8 cellular contexts compared by ENCODE assay signal in the genomic region with DNA sequence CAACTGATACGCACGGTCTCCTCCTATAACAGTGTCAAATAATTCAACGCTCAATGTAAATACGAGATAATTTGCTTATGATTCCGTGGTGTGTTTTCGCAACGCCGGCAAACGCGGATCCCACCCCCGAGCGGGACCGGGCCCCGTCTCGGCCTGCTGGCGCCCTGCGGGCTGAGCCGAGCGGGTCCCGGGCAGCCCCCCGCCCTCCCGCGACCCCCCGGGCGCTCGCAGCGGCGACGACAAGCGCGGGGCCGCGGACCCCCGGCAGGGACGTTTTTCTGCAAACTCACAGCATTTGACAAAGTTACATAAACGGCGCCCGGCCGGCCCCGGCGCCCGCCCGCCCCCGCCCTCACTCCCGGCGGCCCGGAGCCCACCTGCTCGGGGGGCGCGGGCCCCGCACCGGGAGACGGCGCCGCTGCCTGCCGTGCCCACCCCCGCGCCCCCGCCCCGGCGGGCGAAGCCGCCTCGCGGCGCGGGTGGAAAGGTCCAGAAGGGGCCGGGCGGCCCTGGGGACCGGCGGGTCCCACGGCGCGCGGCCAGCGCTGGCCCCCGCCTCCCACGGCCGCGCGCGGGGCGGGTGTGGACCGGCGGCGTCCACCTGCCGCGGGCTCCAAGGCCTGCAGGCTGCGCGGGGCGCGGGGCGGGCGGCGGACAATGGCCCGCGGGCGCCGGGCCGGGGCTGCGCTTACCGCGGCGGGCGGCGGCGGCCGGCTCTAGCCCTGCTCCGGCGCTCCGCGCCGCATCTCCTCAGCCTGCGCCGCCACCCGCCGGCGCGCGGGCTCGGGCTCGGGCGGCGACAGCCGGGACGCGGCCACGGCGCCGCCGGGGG. TPM values are rescaled to one million over a fixed set of nuclear protein-coding genes. Genes with fewer than 3 reads are reported as not detected.
DNase-seq lines count a peak whose midpoint lies in the region; ATAC-seq and TF ChIP-seq lines count a peak whose summit lies in the region.

No MANE protein-coding gene starts in this region.

- H3K9me3 ChIP-seq in SJSA1 (replicated peaks) (no peaks in the 10 kb centered on the region), neural progenitor cell (ENCODE audit: low read depth) (no peaks in the 10 kb centered on the region)

- no peaks in the 10 kb centered on the region for H3K9me3 Mint-ChIP-seq in CD14-positive monocyte
- H3K9me3 Mint-ChIP-seq in endothelial cell (ENCODE audit: unreplicated experiment), result no peaks in the 10 kb centered on the region
- peaks cover 7% of the 10 kb centered on the region for H3K9me3 Mint-ChIP-seq in neural progenitor cell

- H3K27ac Mint-ChIP-seq in CD14-positive monocyte (peak overlapping the region; percentile 82 to 97 (median 90)), endothelial cell (ENCODE audit: unreplicated experiment) (no peak overlapping the region), neural progenitor cell (peak overlapping the region; percentile 78)

- H3K4me3 ChIP-seq in SJSA1 (peak overlapping the region; percentile 87), neural progenitor cell (peak overlapping the region; percentile 85)

- H3K79me2 ChIP-seq in neural progenitor cell (ENCODE audit: low read depth), result peaks cover 49% of the 10 kb centered on the region

- H3K4me1 ChIP-seq in SJSA1 (replicated peaks) (peaks cover 15% of the 10 kb centered on the region), neural progenitor cell (peaks cover 23% of the 10 kb centered on the region)

- peaks cover 48% of the 10 kb centered on the region for H4K20me1 ChIP-seq in neural progenitor cell (ENCODE audit: low read depth)

- peak overlapping the region; percentile 15 for H3K9ac ChIP-seq in neural progenitor cell

- TF ChIP-seq CTCF in CD14-positive monocyte (IDR thresholded peaks at IDR 0.05) (no peak), endothelial cell (IDR thresholded peaks at IDR 0.05; ENCODE audit: unreplicated experiment) (no peak), neural progenitor cell (IDR thresholded peaks at IDR 0.05) (no peak)

- no peak overlapping the region for H2AFZ ChIP-seq in neural progenitor cell (replicated peaks)

- intact Hi-C loops in CD14-positive monocyte (cut with micrococcal nuclease), result loop anchor here (2.0 to 10.0 kb wide), 5 partner anchors 37 to 131 kb away; no protein-coding TSS in a partner anchor

- no peaks in the 10 kb centered on the region for H3K27me3 ChIP-seq in SJSA1 (replicated peaks)
- no peaks in the 10 kb centered on the region for H3K27me3 ChIP-seq in neural progenitor cell

- H3K4me1 Mint-ChIP-seq in CD14-positive monocyte (peaks cover 41% of the 10 kb centered on the region), endothelial cell (ENCODE audit: unreplicated experiment) (peaks cover 23% of the 10 kb centered on the region), neural progenitor cell (peaks cover 40% of the 10 kb centered on the region)

- peak overlapping the region; percentile 93 for H3K4me2 ChIP-seq in neural progenitor cell

- no peak overlapping the region for H3K27ac ChIP-seq in SJSA1
- H3K27ac ChIP-seq in neural progenitor cell, result no peak overlapping the region

- ATAC-seq in GM21825 (IDR thresholded peaks at IDR 0.05; ENCODE audit: unreplicated experiment), result peak; percentile 4

- DNase-seq in CD14-positive monocyte (ENCODE audit: low spot score), result no peak
- no peak for DNase-seq in SJSA1 (ENCODE audit: low read depth in 1 of 2, low spot score in 2 of 2)
- peak; percentile 27 for DNase-seq in endothelial cell (ENCODE audit: low spot score)
- DNase-seq in neural progenitor cell (ENCODE audit: low spot score), result peak; percentile 85
- DNase-seq in DMS153 (lab: John Stamatoyannopoulos, UW), result no peak
- no peak for DNase-seq in pons (ENCODE audit: low spot score)
- no peak for DNase-seq in NCI-H128 (lab: John Stamatoyannopoulos, UW; ENCODE audit: unreplicated experiment)

- peaks cover 7% of the 10 kb centered on the region; the same call in 1 of the 2 replicates for H3K36me3 ChIP-seq in SJSA1
- no peaks in the 10 kb centered on the region for H3K36me3 ChIP-seq in neural progenitor cell

- H3K36me3 Mint-ChIP-seq in CD14-positive monocyte, result peaks cover 4 to 7% of the 10 kb centered on the region in 2 donors
- H3K36me3 Mint-ChIP-seq in endothelial cell (ENCODE audit: low read depth, unreplicated experiment), result no peaks in the 10 kb centered on the region
- H3K36me3 Mint-ChIP-seq in neural progenitor cell, result no peaks in the 10 kb centered on the region

- H3F3A ChIP-seq in neural progenitor cell (ENCODE audit: low read depth), result peaks cover 6% of the 10 kb centered on the region

- H3K4me3 Mint-ChIP-seq in CD14-positive monocyte, result peak overlapping the region; percentile 89 to 90
- H3K4me3 Mint-ChIP-seq in endothelial cell (ENCODE audit: unreplicated experiment), result peak overlapping the region; percentile 92
- H3K4me3 Mint-ChIP-seq in neural progenitor cell, result peak overlapping the region; percentile 94

- H3K27me3 Mint-ChIP-seq in CD14-positive monocyte (ENCODE audit: low read depth in 3 of 3) (peaks cover 0 to 11% (median 0%) of the 10 kb centered on the region in 3 donors), endothelial cell (ENCODE audit: unreplicated experiment) (peaks cover 4% of the 10 kb centered on the region), neural progenitor cell (ENCODE audit: insufficient read depth, low read depth) (peaks cover 13% of the 10 kb centered on the region)

RNA-seq across cellular contexts. Expression of a gene that starts 0.6 kb away (rescaled TPM):
- polyA plus RNA-seq in CD14-positive monocyte, result 1 to 10 TPM; 3.3 to 4.5 TPM
- 13.2 and 16.8 TPM in 2 replicates for total RNA-seq in SJSA1 (2014; rRNA removed; shearing (Covaris generic))
- total RNA-seq in endothelial cell (ENCODE audit: unreplicated experiment) (26.0 TPM), neural progenitor cell (ENCODE audit: low replicate concordance) (36.0 and 40.8 TPM in 2 replicates)

Comparison
In these comparisons a context has a peak if more than half of its experiments do, and no peak if none do; other contexts are left out.
1. DNase-seq: peak in endothelial cell (single experiment) and neural progenitor cell (single experiment); none in CD14-positive monocyte (single experiment), SJSA1 (0 of 2), DMS153 (single experiment), pons (single experiment) and NCI-H128 (single experiment).
2. Peak in every context shown above with its lines, with median percentiles within 50 percentile points of each other: H3K4me3 Mint-ChIP-seq.